ENCODE assay signal across 20 cellular contexts in the genomic region with DNA sequence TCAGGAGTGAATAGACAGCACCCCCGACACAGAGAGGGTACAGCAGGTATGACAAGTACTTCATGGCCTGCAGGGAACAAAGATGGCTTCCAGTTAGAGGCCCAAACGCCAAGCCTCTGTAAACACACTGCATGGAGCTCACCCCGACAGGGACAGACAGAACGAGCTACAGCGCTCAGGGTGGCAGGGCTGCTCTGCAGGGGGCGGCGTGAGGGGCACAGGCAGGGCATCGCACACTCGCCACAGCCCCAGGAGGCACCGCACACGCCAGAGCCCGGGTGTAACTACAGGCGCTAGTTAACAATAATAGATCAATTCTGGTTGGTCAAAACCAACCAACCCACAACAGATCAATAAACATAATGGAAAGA. TPM values are rescaled to one million over a fixed set of nuclear protein-coding genes. Genes with fewer than 3 reads are reported as not detected.
"Had no signal": no experiment of that assay in that cellular context is flagged by ENCODE, and none has a peak within 500 bp of the region (broad histone marks: within the 10 kb centered on the region; RNA-seq: fewer than 3 reads in every experiment).

No MANE protein-coding gene starts in this region.

- H3K27me3 ChIP-seq: gastrocnemius medialis, heart right ventricle, neutrophil, uterus had no signal

- H3K9me3 ChIP-seq: gastrocnemius medialis, heart right ventricle, neutrophil, uterus had no signal

- H3K9me3 Mint-ChIP-seq: activated CD4-positive, alpha-beta memory T cell treated with anti-CD3 and anti-CD28 coated beads, Interleukin-2, amount 10 ng/mL, durations not matched to agents 7 days and 5 days; activated naive CD8-positive, alpha-beta T cell treated with anti-CD3 and anti-CD28 coated beads, Interleukin-2, amount 50 U/mL, for 24 hours; dendritic cell treated with granulocyte-macrophage colony-stimulating factor and Interleukin-4, amounts not matched to agents 40 ng/mL and 50 ng/mL, for 4 days; effector memory CD8-positive, alpha-beta T cell; naive B cell; stimulated activated memory B cell treated with anti-CD40 and anti-IgM and Interleukin-4, amounts not matched to agents 10 μg/mL and 1 μg/mL and 100 μg/mL, for 72 hours had no signal

- H3K4me1 Mint-ChIP-seq: activated CD4-positive, alpha-beta T cell treated with anti-CD3 and anti-CD28 coated beads for 36 hours; activated naive CD8-positive, alpha-beta T cell treated with anti-CD3 and anti-CD28 coated beads, Interleukin-2, amount 50 U/mL, for 24 hours had no signal

- H3K4me3 Mint-ChIP-seq: activated CD4-positive, alpha-beta memory T cell treated with anti-CD3 and anti-CD28 coated beads, Interleukin-2, amount 10 ng/mL, durations not matched to agents 7 days and 5 days; activated CD4-positive, alpha-beta T cell treated with anti-CD3 and anti-CD28 coated beads for 36 hours; activated naive CD8-positive, alpha-beta T cell treated with anti-CD3 and anti-CD28 coated beads, Interleukin-2, amount 50 U/mL, for 24 hours; dendritic cell treated with granulocyte-macrophage colony-stimulating factor and Interleukin-4, amounts not matched to agents 40 ng/mL and 50 ng/mL, for 4 days; effector memory CD8-positive, alpha-beta T cell; naive B cell; stimulated activated memory B cell treated with anti-CD40 and anti-IgM and Interleukin-4, amounts not matched to agents 10 μg/mL and 1 μg/mL and 100 μg/mL, for 72 hours had no signal

- H3K4me3 ChIP-seq: gastrocnemius medialis, heart right ventricle, uterus had no signal

- ATAC-seq: activated CD4-positive, alpha-beta T cell treated with anti-CD3 and anti-CD28 coated beads for 36 hours; activated naive CD8-positive, alpha-beta T cell treated with anti-CD3 and anti-CD28 coated beads, Interleukin-2, amount 50 U/mL, for 24 hours; effector memory CD8-positive, alpha-beta T cell; stimulated activated memory B cell treated with anti-CD40 and anti-IgM and Interleukin-4, amounts not matched to agents 10 μg/mL and 1 μg/mL and 100 μg/mL, for 72 hours had no signal

- H3K27ac ChIP-seq: heart right ventricle, neutrophil, uterus had no signal

- H3K36me3 ChIP-seq: uterus had no signal

- H3K27ac Mint-ChIP-seq: activated CD4-positive, alpha-beta memory T cell treated with anti-CD3 and anti-CD28 coated beads, Interleukin-2, amount 10 ng/mL, durations not matched to agents 7 days and 5 days; activated CD4-positive, alpha-beta T cell treated with anti-CD3 and anti-CD28 coated beads for 36 hours; activated naive CD8-positive, alpha-beta T cell treated with anti-CD3 and anti-CD28 coated beads, Interleukin-2, amount 50 U/mL, for 24 hours; dendritic cell treated with granulocyte-macrophage colony-stimulating factor and Interleukin-4, amounts not matched to agents 40 ng/mL and 50 ng/mL, for 4 days; effector memory CD8-positive, alpha-beta T cell; stimulated activated memory B cell treated with anti-CD40 and anti-IgM and Interleukin-4, amounts not matched to agents 10 μg/mL and 1 μg/mL and 100 μg/mL, for 72 hours had no signal

- DNase-seq: activated CD4-positive, alpha-beta memory T cell treated with anti-CD3 and anti-CD28 coated beads, Interleukin-2, amount 10 ng/mL, durations not matched to agents 7 days and 5 days; activated CD4-positive, alpha-beta T cell treated with anti-CD3 and anti-CD28 coated beads for 36 hours; activated naive CD4-positive, alpha-beta T cell; activated naive CD8-positive, alpha-beta T cell treated with anti-CD3 and anti-CD28 coated beads, Interleukin-2, amount 50 U/mL, for 24 hours; cerebellar nuclear complex; effector memory CD8-positive, alpha-beta T cell; gastrocnemius medialis; heart right ventricle; mammary epithelial cell; naive B cell; stimulated activated CD4-positive, alpha-beta T cell treated with anti-CD3 and anti-CD28 coated beads, Interleukin-2, amount 100 ng/mL, for 48 hours; T-helper 1 cell; T1000 had no signal

- H3K4me1 ChIP-seq: heart right ventricle, uterus had no signal

- H3K27me3 Mint-ChIP-seq: activated CD4-positive, alpha-beta memory T cell treated with anti-CD3 and anti-CD28 coated beads, Interleukin-2, amount 10 ng/mL, durations not matched to agents 7 days and 5 days; activated CD4-positive, alpha-beta T cell treated with anti-CD3 and anti-CD28 coated beads for 36 hours; activated naive CD8-positive, alpha-beta T cell treated with anti-CD3 and anti-CD28 coated beads, Interleukin-2, amount 50 U/mL, for 24 hours; dendritic cell treated with granulocyte-macrophage colony-stimulating factor and Interleukin-4, amounts not matched to agents 40 ng/mL and 50 ng/mL, for 4 days; effector memory CD8-positive, alpha-beta T cell; naive B cell; stimulated activated memory B cell treated with anti-CD40 and anti-IgM and Interleukin-4, amounts not matched to agents 10 μg/mL and 1 μg/mL and 100 μg/mL, for 72 hours had no signal

RNA-seq across cellular contexts. Expression of a gene that starts 28.9 kb away (rescaled TPM):
- total RNA-seq: aorta, epithelial cell of proximal tubule, gastrocnemius medialis, heart right ventricle, mammary epithelial cell, renal cortical epithelial cell had no signal
- polyA plus RNA-seq: aorta, heart right ventricle, mammary epithelial cell had no signal
